Comparison of ENCODE assay signal across 8 cellular contexts in the genomic region with DNA sequence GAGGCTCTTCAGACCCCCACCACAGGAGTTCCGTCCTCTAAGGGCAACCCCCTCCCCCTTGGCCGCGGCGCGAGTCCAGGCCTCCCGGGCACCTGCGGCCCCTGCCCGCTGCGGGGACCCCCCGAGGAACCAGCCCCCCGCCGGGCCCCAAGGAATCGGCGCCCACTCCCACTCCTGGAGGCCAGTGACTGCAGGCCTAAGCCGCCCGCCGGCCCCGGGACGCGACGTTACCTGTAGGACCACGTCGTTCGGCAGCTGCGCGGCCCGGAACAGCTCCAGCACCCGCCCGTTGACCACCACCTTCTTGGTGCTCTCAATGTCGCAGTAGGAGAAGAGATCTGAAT. TPM values are rescaled to one million over a fixed set of nuclear protein-coding genes. Genes with fewer than 3 reads are reported as not detected.
DNase-seq lines count a peak whose midpoint lies in the region; ATAC-seq and TF ChIP-seq lines count a peak whose summit lies in the region.

No MANE protein-coding gene starts in this region.

- no peaks in the 10 kb centered on the region for H3K27me3 ChIP-seq in CD8-positive, alpha-beta T cell (ENCODE audit: insufficient read depth, low read length)
- H3K27me3 ChIP-seq in layer of hippocampus (ENCODE audit: control insufficient read depth, insufficient read depth, low read length): no peaks in the 10 kb centered on the region
- no peaks in the 10 kb centered on the region for H3K27me3 ChIP-seq in thyroid gland

- no peaks in the 10 kb centered on the region for H3K27me3 Mint-ChIP-seq in CD8-positive, alpha-beta T cell (ENCODE audit: low read depth)

- in situ Hi-C loops in astrocyte of the cerebellum (cut with HindIII; ENCODE audit: low sequenced_read_pairs): no loop called here

- peaks cover 5% of the 10 kb centered on the region for H3K36me3 Mint-ChIP-seq in CD8-positive, alpha-beta T cell

- CTCF ChIA-PET in CD8-positive, alpha-beta T cell (lab: Charles Lee): interaction anchor here (0.7 to 4.4 kb wide), 10 partner anchors 13 to 387 kb away, joined by 3 to 21 read pairs (median 5); a partner anchor contains a TSS
- CTCF ChIA-PET in HEK293T (lab: Yijun Ruan, JAX): interaction anchor here (1.5 kb wide), 1 partner anchor 22 kb away, joined by 4 read pairs; no protein-coding TSS in a partner anchor

- no peak for ATAC-seq in CD8-positive, alpha-beta T cell
- ATAC-seq in HG03066 (IDR thresholded peaks at IDR 0.05; ENCODE audit: low read depth, unreplicated experiment): peak; percentile 16
- no peak for ATAC-seq in HG02981 (IDR thresholded peaks at IDR 0.05; ENCODE audit: unreplicated experiment)
- no peak for ATAC-seq in HG02973 (IDR thresholded peaks at IDR 0.05; ENCODE audit: unreplicated experiment)

- H3K4me1 Mint-ChIP-seq in CD8-positive, alpha-beta T cell (ENCODE audit: low read depth): peaks cover 6% of the 10 kb centered on the region

- intact Hi-C loops in CD8-positive, alpha-beta T cell (cut with DNase I, micrococcal nuclease): loop anchor here (5.0 to 10.0 kb wide), 9 partner anchors 40 to 872 kb away; a partner anchor contains a TSS
- intact Hi-C loops in thyroid gland (cut with DNase I): loop anchor here (5.0 kb wide), 1 partner anchor 175 kb away; no protein-coding TSS in a partner anchor

- no peak for TF ChIP-seq POLR2A in thyroid gland (IDR thresholded peaks at IDR 0.05)

- H3K27ac ChIP-seq in CD8-positive, alpha-beta T cell (ENCODE audit: low read depth, low read length): peak overlapping the region; percentile 68
- H3K27ac ChIP-seq in layer of hippocampus (ENCODE audit: low read depth, low read length) (peak overlapping the region; percentile 6), thyroid gland (peak overlapping the region in 2 of 3 donors; percentile 71 to 91)

- peak overlapping the region; percentile 85 for H3K4me3 Mint-ChIP-seq in CD8-positive, alpha-beta T cell

- no peaks in the 10 kb centered on the region for H3K9me3 ChIP-seq in CD8-positive, alpha-beta T cell (ENCODE audit: low read length)
- H3K9me3 ChIP-seq in thyroid gland: no peaks in the 10 kb centered on the region

- H3K9me3 Mint-ChIP-seq in CD8-positive, alpha-beta T cell: no peaks in the 10 kb centered on the region

- no peaks in the 10 kb centered on the region for H3K36me3 ChIP-seq in CD8-positive, alpha-beta T cell (ENCODE audit: insufficient read depth, low read length)
- no peaks in the 10 kb centered on the region for H3K36me3 ChIP-seq in thyroid gland

- peak in 1 of 7 experiments; percentile 5 for DNase-seq in CD8-positive, alpha-beta T cell
- DNase-seq in astrocyte of the cerebellum (ENCODE audit: low read depth): no peak
- DNase-seq in thyroid gland: peak; percentile 38 to 47
- DNase-seq in HEK293T (ENCODE audit: extremely low spot score): no peak

- WGBS in thyroid gland, 2 donors: 0% methylated on average over 2 to 5 of the region's 30 CpGs

- peak overlapping the region; percentile 67 for H3K4me3 ChIP-seq in CD8-positive, alpha-beta T cell (ENCODE audit: low read depth, low read length)
- H3K4me3 ChIP-seq in astrocyte of the cerebellum (ENCODE audit: low read depth, low read length) (peak overlapping the region; percentile 85), thyroid gland (replicated peaks in 1 of 3) (peak overlapping the region; percentile 66 to 82 (median 68))

- no peak for TF ChIP-seq CTCF in CD8-positive, alpha-beta T cell (IDR thresholded peaks at IDR 0.05)
- no peak for TF ChIP-seq CTCF in astrocyte of the cerebellum (IDR thresholded peaks at IDR 0.05; ENCODE audit: low read depth, low read length, missing control alignments)
- TF ChIP-seq CTCF in thyroid gland (IDR thresholded peaks at IDR 0.05): no peak

- POLR2A ChIA-PET in CD8-positive, alpha-beta T cell (lab: Charles Lee): interaction anchor here (0.6 to 3.4 kb wide), 9 partner anchors 19 to 387 kb away, joined by 3 to 15 read pairs (median 5); a partner anchor contains a TSS
- POLR2A ChIA-PET in HEK293T (lab: Yijun Ruan, JAX): interaction anchor here (0.6 to 1.1 kb wide), 3 partner anchors 15 to 53 kb away, joined by 3 read pairs; no protein-coding TSS in a partner anchor

- H3K27ac Mint-ChIP-seq in CD8-positive, alpha-beta T cell: peak overlapping the region; percentile 69

- peaks cover 47% of the 10 kb centered on the region for H3K4me1 ChIP-seq in CD8-positive, alpha-beta T cell (ENCODE audit: insufficient read depth, low read length)
- peaks cover 15 to 20% of the 10 kb centered on the region in 2 donors for H3K4me1 ChIP-seq in thyroid gland

TF ChIP-seq in HEK293T, 16 proteins besides CTCF, POLR2A, EP300 and RAD21:
- TF ChIP-seq, protein P1, sequence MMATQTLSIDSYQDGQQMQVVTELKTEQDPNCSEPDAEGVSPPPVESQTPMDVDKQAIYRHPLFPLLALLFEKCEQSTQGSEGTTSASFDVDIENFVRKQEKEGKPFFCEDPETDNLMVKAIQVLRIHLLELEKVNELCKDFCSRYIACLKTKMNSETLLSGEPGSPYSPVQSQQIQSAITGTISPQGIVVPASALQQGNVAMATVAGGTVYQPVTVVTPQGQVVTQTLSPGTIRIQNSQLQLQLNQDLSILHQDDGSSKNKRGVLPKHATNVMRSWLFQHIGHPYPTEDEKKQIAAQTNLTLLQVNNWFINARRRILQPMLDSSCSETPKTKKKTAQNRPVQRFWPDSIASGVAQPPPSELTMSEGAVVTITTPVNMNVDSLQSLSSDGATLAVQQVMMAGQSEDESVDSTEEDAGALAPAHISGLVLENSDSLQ (IDR thresholded peaks at IDR 0.05): no peak
- TF ChIP-seq NFRKB (IDR thresholded peaks at IDR 0.05): no peak
- no peak for TF ChIP-seq FOXA1 (IDR thresholded peaks at IDR 0.05)
- TF ChIP-seq ARNT (IDR thresholded peaks at IDR 0.05): no peak
- no peak for TF ChIP-seq FOXM1 (IDR thresholded peaks at IDR 0.05; ENCODE audit: borderline replicate concordance)
- no peak for TF ChIP-seq TARDBP (IDR thresholded peaks at IDR 0.05)
- no peak for TF ChIP-seq LEF1 (IDR thresholded peaks at IDR 0.05; ENCODE audit: borderline replicate concordance)
- no peak for TF ChIP-seq ZNF384 (IDR thresholded peaks at IDR 0.05)
- TF ChIP-seq SUZ12 (IDR thresholded peaks at IDR 0.05): no peak
- no peak for TF ChIP-seq BHLHE40 (IDR thresholded peaks at IDR 0.05; ENCODE audit: borderline replicate concordance)
- TF ChIP-seq ELF4 (IDR thresholded peaks at IDR 0.05): no peak
- TF ChIP-seq CTBP1 (IDR thresholded peaks at IDR 0.05; ENCODE audit: borderline replicate concordance): no peak
- no peak for TF ChIP-seq HDGF (IDR thresholded peaks at IDR 0.05; ENCODE audit: borderline replicate concordance)
- no peak for TF ChIP-seq L3MBTL2 (conservative IDR thresholded peaks at IDR 0.05)
- TF ChIP-seq SP1 (IDR thresholded peaks at IDR 0.05): no peak
- TF ChIP-seq FOXK2 (IDR thresholded peaks at IDR 0.05): no peak
TF ChIP-seq in HEK293T: peak in this region for 0.

RNA-seq across cellular contexts. Expression of a gene that starts 0.8 kb away (rescaled TPM):
- total RNA-seq in CD8-positive, alpha-beta T cell: 10 to 100 TPM; 50.4 to 60.3 TPM
- 10 to 100 TPM; 51.5 to 93.9 (median 66.1) TPM for total RNA-seq in thyroid gland

RNA-seq across cellular contexts. Expression of a gene that starts 41.3 kb away (rescaled TPM):
- 10 to 100 TPM; 30.4 to 30.5 TPM for total RNA-seq in CD8-positive, alpha-beta T cell
- 10 to 100 TPM; 15.9 to 37.2 (median 27.5) TPM for total RNA-seq in thyroid gland

Comparison
In these comparisons a context has a peak if more than half of its experiments do, and no peak if none do; other contexts are left out.
1. DNase-seq: peak in thyroid gland (2 of 2); none in astrocyte of the cerebellum (single experiment) and HEK293T (single experiment).
2. H3K27ac ChIP-seq: peak in every context shown above with its lines; median percentile 81 in thyroid gland; 68 in CD8-positive, alpha-beta T cell; 6 in layer of hippocampus.
3. Peak in every context shown above with its lines, with median percentiles within 50 percentile points of each other: H3K4me3 ChIP-seq.